23 cellular contexts compared by ENCODE assay signal in genomic region chr14:53002576-53002975, GRCh38. TPM values are rescaled to one million over a fixed set of nuclear protein-coding genes. Genes with fewer than 3 reads are reported as not detected.
DNase-seq lines count a peak whose midpoint lies in the region; ATAC-seq and TF ChIP-seq lines count a peak whose summit lies in the region.
"Had no signal": no experiment of that assay in that cellular context is flagged by ENCODE, and none has a peak within 500 bp of the region (broad histone marks: within the 10 kb centered on the region; RNA-seq: fewer than 3 reads in every experiment).

No MANE protein-coding gene starts in this region.

- H3K4me1 Mint-ChIP-seq in stimulated activated effector memory CD8-positive, alpha-beta T cell treated with anti-CD3 and anti-CD28 coated beads, Interleukin-12 subunit alpha, Interleukin-12 subunit beta, amount 100 ng/mL, for 72 hours = peaks cover 9% of the 10 kb centered on the region
- peaks cover 9% of the 10 kb centered on the region for H3K4me1 Mint-ChIP-seq in activated CD4-positive, alpha-beta T cell treated with anti-CD3 and anti-CD28 coated beads, Interleukin-2, amount 10 ng/mL, durations not matched to agents 24 days and 14 days
- H3K4me1 Mint-ChIP-seq: activated naive CD8-positive, alpha-beta T cell treated with anti-CD3 and anti-CD28 coated beads, Interleukin-2, amount 50 U/mL, for 24 hours; stimulated activated memory B cell treated with anti-CD40 and anti-IgM and Interleukin-4, amounts not matched to agents 10 μg/mL and 1 μg/mL and 100 μg/mL, for 72 hours had no signal

- no peak overlapping the region for H3K4me3 Mint-ChIP-seq in stimulated activated effector memory CD8-positive, alpha-beta T cell treated with anti-CD3 and anti-CD28 coated beads, Interleukin-12 subunit alpha, Interleukin-12 subunit beta, amount 100 ng/mL, for 72 hours
- no peak overlapping the region for H3K4me3 Mint-ChIP-seq in activated CD4-positive, alpha-beta T cell treated with anti-CD3 and anti-CD28 coated beads, Interleukin-2, amount 10 ng/mL, durations not matched to agents 24 days and 14 days
- H3K4me3 Mint-ChIP-seq: activated naive CD8-positive, alpha-beta T cell treated with anti-CD3 and anti-CD28 coated beads, Interleukin-2, amount 50 U/mL, for 24 hours; naive thymus-derived CD4-positive, alpha-beta T cell; stimulated activated memory B cell treated with anti-CD40 and anti-IgM and Interleukin-4, amounts not matched to agents 10 μg/mL and 1 μg/mL and 100 μg/mL, for 72 hours; T-helper 17 cell had no signal

- H3K27me3 Mint-ChIP-seq in activated CD4-positive, alpha-beta T cell treated with anti-CD3 and anti-CD28 coated beads, Interleukin-2, amount 10 ng/mL, durations not matched to agents 24 days and 14 days = peaks cover 6% of the 10 kb centered on the region

- no peak overlapping the region for H3K4me3 ChIP-seq in choroid plexus epithelial cell (ENCODE audit: low read depth, low read length)
- H3K4me3 ChIP-seq: cardiac muscle cell, lower lobe of right lung, psoas muscle, transverse colon had no signal

- TF ChIP-seq CTCF in choroid plexus epithelial cell (conservative IDR thresholded peaks at IDR 0.05; ENCODE audit: low read depth, low read length) = no peak

- DNase-seq in NCI-H146 (lab: John Stamatoyannopoulos, UW) (peak; percentile 2), NCI-H146 treated with DMSO at 0.1 percent for 48 hours (lab: John Stamatoyannopoulos, UW; ENCODE audit: unreplicated experiment) (no peak), MV-4-11 (lab: John Stamatoyannopoulos, UW) (peak; percentile 51), choroid plexus epithelial cell (ENCODE audit: low read depth) (peak; percentile 22), NCI-H2171 (lab: John Stamatoyannopoulos, UW) (no peak), NCI-H1694 (lab: John Stamatoyannopoulos, UW) (no peak)
- DNase-seq in stimulated activated effector memory CD8-positive, alpha-beta T cell treated with anti-CD3 and anti-CD28 coated beads, Interleukin-12 subunit alpha, Interleukin-12 subunit beta, amount 100 ng/mL, for 72 hours (ENCODE audit: low spot score in 2 of 2) = no peak
- DNase-seq in activated CD4-positive, alpha-beta T cell treated with anti-CD3 and anti-CD28 coated beads, Interleukin-2, amount 10 ng/mL, durations not matched to agents 24 days and 14 days = no peak
- DNase-seq: 8988T; activated CD4-positive, CD25-positive, alpha-beta regulatory T cell; activated CD8-positive, alpha-beta memory T cell treated with anti-CD3 and anti-CD28 coated beads for 24 hours; activated naive CD8-positive, alpha-beta T cell treated with anti-CD3 and anti-CD28 coated beads, Interleukin-2, amount 50 U/mL, for 24 hours; C1 segment of cervical spinal cord; glutamatergic neuron; lower lobe of right lung; naive thymus-derived CD4-positive, alpha-beta T cell; NCI-H1436; NCI-H345; T-helper 17 cell; transverse colon had no signal

- H3K36me3 Mint-ChIP-seq in stimulated activated effector memory CD8-positive, alpha-beta T cell treated with anti-CD3 and anti-CD28 coated beads, Interleukin-12 subunit alpha, Interleukin-12 subunit beta, amount 100 ng/mL, for 72 hours = no peaks in the 10 kb centered on the region
- no peaks in the 10 kb centered on the region for H3K36me3 Mint-ChIP-seq in activated CD4-positive, alpha-beta T cell treated with anti-CD3 and anti-CD28 coated beads, Interleukin-2, amount 10 ng/mL, durations not matched to agents 24 days and 14 days (ENCODE audit: low read depth)
- H3K36me3 Mint-ChIP-seq: stimulated activated memory B cell treated with anti-CD40 and anti-IgM and Interleukin-4, amounts not matched to agents 10 μg/mL and 1 μg/mL and 100 μg/mL, for 72 hours had no signal

- intact Hi-C loops in activated CD4-positive, alpha-beta T cell treated with anti-CD3 and anti-CD28 coated beads, Interleukin-2, amount 10 ng/mL, durations not matched to agents 24 days and 14 days (cut with micrococcal nuclease) = no loop called here

- ATAC-seq in stimulated activated effector memory CD8-positive, alpha-beta T cell treated with anti-CD3 and anti-CD28 coated beads, Interleukin-12 subunit alpha, Interleukin-12 subunit beta, amount 100 ng/mL, for 72 hours = peak; percentile 28
- ATAC-seq: activated naive CD8-positive, alpha-beta T cell treated with anti-CD3 and anti-CD28 coated beads, Interleukin-2, amount 50 U/mL, for 24 hours; lower lobe of right lung; naive thymus-derived CD4-positive, alpha-beta T cell; T-helper 17 cell had no signal

- H3K9me3 Mint-ChIP-seq in stimulated activated effector memory CD8-positive, alpha-beta T cell treated with anti-CD3 and anti-CD28 coated beads, Interleukin-12 subunit alpha, Interleukin-12 subunit beta, amount 100 ng/mL, for 72 hours = no peaks in the 10 kb centered on the region
- no peaks in the 10 kb centered on the region for H3K9me3 Mint-ChIP-seq in activated CD4-positive, alpha-beta T cell treated with anti-CD3 and anti-CD28 coated beads, Interleukin-2, amount 10 ng/mL, durations not matched to agents 24 days and 14 days
- H3K9me3 Mint-ChIP-seq: activated naive CD8-positive, alpha-beta T cell treated with anti-CD3 and anti-CD28 coated beads, Interleukin-2, amount 50 U/mL, for 24 hours; stimulated activated memory B cell treated with anti-CD40 and anti-IgM and Interleukin-4, amounts not matched to agents 10 μg/mL and 1 μg/mL and 100 μg/mL, for 72 hours had no signal

- H3K27ac Mint-ChIP-seq in stimulated activated effector memory CD8-positive, alpha-beta T cell treated with anti-CD3 and anti-CD28 coated beads, Interleukin-12 subunit alpha, Interleukin-12 subunit beta, amount 100 ng/mL, for 72 hours = no peak overlapping the region
- H3K27ac Mint-ChIP-seq in activated CD4-positive, alpha-beta T cell treated with anti-CD3 and anti-CD28 coated beads, Interleukin-2, amount 10 ng/mL, durations not matched to agents 24 days and 14 days = no peak overlapping the region
- H3K27ac Mint-ChIP-seq: activated naive CD8-positive, alpha-beta T cell treated with anti-CD3 and anti-CD28 coated beads, Interleukin-2, amount 50 U/mL, for 24 hours; naive thymus-derived CD4-positive, alpha-beta T cell; stimulated activated memory B cell treated with anti-CD40 and anti-IgM and Interleukin-4, amounts not matched to agents 10 μg/mL and 1 μg/mL and 100 μg/mL, for 72 hours; T-helper 17 cell had no signal

RNA-seq across cellular contexts. Expression of gene FERMT2, which starts 51.7 kb away (rescaled TPM):
- total RNA-seq in activated CD4-positive, alpha-beta T cell treated with anti-CD3 and anti-CD28 coated beads, Interleukin-2, amount 10 ng/mL, durations not matched to agents 24 days and 14 days = 1.5 and 1.6 TPM in 2 replicates

Comparison
In these comparisons a context has a peak if more than half of its experiments do, and no peak if none do; other contexts are left out.
1. DNase-seq: peak in NCI-H146 (single experiment), MV-4-11 (single experiment) and choroid plexus epithelial cell (single experiment); none in NCI-H146 treated with DMSO at 0.1 percent for 48 hours (single experiment), stimulated activated effector memory CD8-positive, alpha-beta T cell treated with anti-CD3 and anti-CD28 coated beads, Interleukin-12 subunit alpha, Interleukin-12 subunit beta, amount 100 ng/mL, for 72 hours (0 of 2), NCI-H2171 (single experiment), NCI-H1694 (single experiment) and activated CD4-positive, alpha-beta T cell treated with anti-CD3 and anti-CD28 coated beads, Interleukin-2, amount 10 ng/mL, durations not matched to agents 24 days and 14 days (single experiment).